Comparison of ENCODE assay signal across 9 cellular contexts in the genomic region with DNA sequence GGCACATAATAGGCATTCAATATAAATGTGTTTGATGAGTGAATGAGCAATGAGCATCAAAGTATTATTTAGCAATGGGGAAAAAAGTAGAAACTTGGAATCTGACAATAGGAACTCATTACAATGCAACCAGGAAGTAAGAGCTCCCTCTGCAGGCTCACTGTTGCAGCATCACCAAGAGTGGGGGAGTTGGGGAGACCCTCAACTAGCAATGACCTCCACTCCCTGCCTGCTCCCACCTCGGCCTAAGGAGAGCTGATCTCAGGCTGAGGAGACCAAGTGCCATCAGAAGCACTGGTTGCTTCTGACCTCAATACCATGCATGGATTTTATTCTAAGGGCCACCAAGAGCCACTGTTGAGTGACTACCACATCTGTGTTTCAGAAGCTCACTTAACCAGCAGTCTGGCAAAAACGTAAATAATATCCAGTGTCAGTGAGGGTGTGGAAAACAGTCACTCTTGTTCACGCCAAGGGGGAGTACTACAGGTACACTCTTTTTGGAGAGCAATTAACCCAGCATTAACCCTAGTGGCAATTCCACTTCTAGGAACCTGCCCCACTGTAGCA. TPM values are rescaled to one million over a fixed set of nuclear protein-coding genes. Genes with fewer than 3 reads are reported as not detected.
DNase-seq lines count a peak whose midpoint lies in the region; ATAC-seq and TF ChIP-seq lines count a peak whose summit lies in the region.
"Had no signal": no experiment of that assay in that cellular context is flagged by ENCODE, and none has a peak within 500 bp of the region (broad histone marks: within the 10 kb centered on the region; RNA-seq: fewer than 3 reads in every experiment).

No MANE protein-coding gene starts in this region.

- H2BK15ac ChIP-seq in IMR-90 (ENCODE audit: low read depth, low read length), result no peak overlapping the region

- WGBS in IMR-90 (ENCODE audit: extremely low coverage in 2 of 2, insufficient read length in 1 of 2), 2 experiments, result no CpG with 5 or more reads among the region's 3 CpGs

- dilution Hi-C loops in IMR-90 (cut with HindIII; ENCODE audit: low sequenced_read_pairs, unreplicated experiment), result no loop called here

- no peak for TF ChIP-seq POLR2A in IMR-90 (IDR thresholded peaks at IDR 0.05; ENCODE audit: low read depth, low read length)

- H2BK120ac ChIP-seq in IMR-90 (ENCODE audit: low read depth, low read length), result no peak overlapping the region

- H4K5ac ChIP-seq in IMR-90 (ENCODE audit: low read depth, low read length), result no peak overlapping the region

- H3K27ac Mint-ChIP-seq in brain, result peak overlapping the region in 2 of 5 experiments; percentile 12 to 34
- no peak overlapping the region for H3K27ac Mint-ChIP-seq in naive B cell
- H3K27ac Mint-ChIP-seq: activated naive CD8-positive, alpha-beta T cell had no signal

- H3K18ac ChIP-seq in IMR-90 (ENCODE audit: low read depth, low read length), result no peak overlapping the region

- peaks cover 15% of the 10 kb centered on the region for H3K36me3 Mint-ChIP-seq in brain
- H3K36me3 Mint-ChIP-seq in naive B cell, result no peaks in the 10 kb centered on the region

- H3K4me1 Mint-ChIP-seq in brain (peaks cover 87% of the 10 kb centered on the region), naive B cell (peaks cover 49 to 80% (median 59%) of the 10 kb centered on the region in 3 donors)

- peaks cover 62% of the 10 kb centered on the region for H3K9me1 ChIP-seq in IMR-90 (ENCODE audit: insufficient read depth, low read length)

- H3K9me3 ChIP-seq in IMR-90 (ENCODE audit: control insufficient read depth, insufficient read depth, low read length), result no peaks in the 10 kb centered on the region

- no peak overlapping the region for H2AK5ac ChIP-seq in IMR-90 (ENCODE audit: low read depth, low read length)

- in situ Hi-C loops in IMR-90 (cut with MboI; ENCODE audit: low sequenced_read_pairs), result no loop called here

- peaks cover 41% of the 10 kb centered on the region for H3K4me1 ChIP-seq in IMR-90 (ENCODE audit: control insufficient read depth, insufficient read depth, low read length)

- H2BK5ac ChIP-seq in IMR-90 (ENCODE audit: low read depth, low read length, poor library complexity, severe bottlenecking), result no peak overlapping the region

- peaks cover 100% of the 10 kb centered on the region for H4K20me1 ChIP-seq in IMR-90 (ENCODE audit: insufficient read depth, low read length)

- H4K8ac ChIP-seq in IMR-90 (ENCODE audit: low read depth in 2 of 2, low read length in 2 of 2), result no peak overlapping the region

- peak; percentile 48 for TF ChIP-seq CTCF in IMR-90 (conservative IDR thresholded peaks at IDR 0.05; ENCODE audit: low read depth, low read length)
- peak; percentile 39 to 57 for TF ChIP-seq CTCF in brain (conservative IDR thresholded peaks at IDR 0.05)

- no peak overlapping the region for H3K56ac ChIP-seq in IMR-90 (ENCODE audit: extremely low read depth, insufficient read depth, low read length)

- no peak overlapping the region for H2AFZ ChIP-seq in IMR-90 (replicated peaks; ENCODE audit: low read length, poor library complexity)

- intact Hi-C loops in IMR-90 (cut with micrococcal nuclease), result no loop called here

- BruUV-seq in IMR-90 (replicated peaks; lab: Mats Ljungman, UMichigan), result no TSS peak

- no peak overlapping the region for H3K9ac ChIP-seq in IMR-90 (ENCODE audit: low read depth, low read length)

- H4K91ac ChIP-seq in IMR-90 (ENCODE audit: insufficient read depth, low read depth, low read length), result no peak overlapping the region

- H3K14ac ChIP-seq in IMR-90 (replicated peaks; ENCODE audit: low read depth, low read length), result no peak overlapping the region

- H3K79me1 ChIP-seq in IMR-90 (ENCODE audit: low read depth in 1 of 2, low read length in 2 of 2), result peaks cover 6 to 88% of the 10 kb centered on the region in 2 experiments

- no peak overlapping the region for H3K23ac ChIP-seq in IMR-90 (ENCODE audit: low read depth, low read length)

- DNase-seq in ELF-1 (ENCODE audit: low read depth, low spot score) (peak; percentile 32), IMR-90 (no peak), naive B cell (peak; percentile 17), NCI-H774 (lab: John Stamatoyannopoulos, UW) (no peak)

- POLR2A ChIA-PET in IMR-90 (lab: Charles Lee; ENCODE audit: unreplicated experiment), result no interaction called here

- H3K4ac ChIP-seq in IMR-90 (ENCODE audit: low read depth, low read length), result no peak overlapping the region

- CTCF ChIA-PET in IMR-90 (lab: Yijun Ruan, JAX), result interaction anchor here (0.6 to 1.1 kb wide), 3 partner anchors 8 to 9 kb away, joined by 3 to 4 read pairs (median 3); no protein-coding TSS in a partner anchor

- H2AK9ac ChIP-seq in IMR-90 (replicated peaks; ENCODE audit: low read depth, low read length, poor library complexity), result peak overlapping the region; percentile 23

- no peak overlapping the region for H3K4me2 ChIP-seq in IMR-90 (ENCODE audit: low read depth, low read length)

- TF ChIP-seq RAD21 in IMR-90 (IDR thresholded peaks at IDR 0.05; ENCODE audit: low read length), result no peak

- ATAC-seq in IMR-90 (ENCODE audit: low read depth), result no peak
- peak; percentile 50 to 60 for ATAC-seq in naive B cell (ENCODE audit: low read depth in 2 of 2)
- no peak for ATAC-seq in HG02571 (IDR thresholded peaks at IDR 0.05; ENCODE audit: unreplicated experiment)
- no peak for ATAC-seq in HG02884 (IDR thresholded peaks at IDR 0.05; ENCODE audit: unreplicated experiment)

- no peaks in the 10 kb centered on the region for H3K27me3 Mint-ChIP-seq in brain
- no peaks in the 10 kb centered on the region for H3K27me3 Mint-ChIP-seq in naive B cell
- H3K27me3 Mint-ChIP-seq: activated naive CD8-positive, alpha-beta T cell had no signal

- no peak overlapping the region for H2BK20ac ChIP-seq in IMR-90 (ENCODE audit: low read depth, low read length)

- peaks cover 11% of the 10 kb centered on the region for H3K36me3 ChIP-seq in IMR-90 (ENCODE audit: control insufficient read depth, insufficient read depth, low read length)

- H3K9me3 Mint-ChIP-seq in brain (no peaks in the 10 kb centered on the region), naive B cell (peaks cover 0 to 1% (median 0%) of the 10 kb centered on the region in 7 donors)

- H3K4me3 Mint-ChIP-seq in brain (peak overlapping the region in 1 of 5 experiments; percentile 33), naive B cell (peak overlapping the region in 1 of 8 donors; percentile 14)
- H3K4me3 Mint-ChIP-seq: activated naive CD8-positive, alpha-beta T cell had no signal

- no peak overlapping the region for H3K27ac ChIP-seq in IMR-90 (ENCODE audit: insufficient read depth, low read length)
- H3K27ac ChIP-seq: SK-N-MC had no signal

- no peaks in the 10 kb centered on the region for H3K27me3 ChIP-seq in IMR-90 (ENCODE audit: control insufficient read depth, insufficient read depth, low read length)

- no peak overlapping the region for H3K4me3 ChIP-seq in IMR-90 (ENCODE audit: insufficient read depth, low read depth, low read length)
- H3K4me3 ChIP-seq: SK-N-MC had no signal

TF ChIP-seq in IMR-90, 13 proteins besides CTCF, POLR2A, EP300 and RAD21:
- TF ChIP-seq SMC3 (IDR thresholded peaks at IDR 0.05; ENCODE audit: low read depth, low read length) (no peak), BHLHE40 (IDR thresholded peaks at IDR 0.05; ENCODE audit: low read depth, low read length) (no peak), MXI1 (IDR thresholded peaks at IDR 0.05; ENCODE audit: borderline replicate concordance, low read depth, low read length) (no peak), RFX5 (IDR thresholded peaks at IDR 0.05; ENCODE audit: low read depth, low read length) (no peak), MAZ (IDR thresholded peaks at IDR 0.05; ENCODE audit: borderline replicate concordance, low read depth, low read length) (no peak), NFE2L2 (IDR thresholded peaks at IDR 0.05; ENCODE audit: low read depth, low read length) (no peak), CHD1 (IDR thresholded peaks at IDR 0.05; ENCODE audit: low read depth, low read length) (no peak), MAFK (IDR thresholded peaks at IDR 0.05; ENCODE audit: low read depth, low read length) (no peak), FOS (IDR thresholded peaks at IDR 0.05; ENCODE audit: low read depth, low read length) (no peak), CEBPB (IDR thresholded peaks at IDR 0.05; ENCODE audit: low read depth, low read length) (no peak), RCOR1 (IDR thresholded peaks at IDR 0.05; ENCODE audit: insufficient replicate concordance, low read length) (no peak)
- TF ChIP-seq, protein P1, sequence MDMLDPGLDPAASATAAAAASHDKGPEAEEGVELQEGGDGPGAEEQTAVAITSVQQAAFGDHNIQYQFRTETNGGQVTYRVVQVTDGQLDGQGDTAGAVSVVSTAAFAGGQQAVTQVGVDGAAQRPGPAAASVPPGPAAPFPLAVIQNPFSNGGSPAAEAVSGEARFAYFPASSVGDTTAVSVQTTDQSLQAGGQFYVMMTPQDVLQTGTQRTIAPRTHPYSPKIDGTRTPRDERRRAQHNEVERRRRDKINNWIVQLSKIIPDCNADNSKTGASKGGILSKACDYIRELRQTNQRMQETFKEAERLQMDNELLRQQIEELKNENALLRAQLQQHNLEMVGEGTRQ (IDR thresholded peaks at IDR 0.05; ENCODE audit: low read depth, low read length), result no peak
- TF ChIP-seq, protein P2, sequence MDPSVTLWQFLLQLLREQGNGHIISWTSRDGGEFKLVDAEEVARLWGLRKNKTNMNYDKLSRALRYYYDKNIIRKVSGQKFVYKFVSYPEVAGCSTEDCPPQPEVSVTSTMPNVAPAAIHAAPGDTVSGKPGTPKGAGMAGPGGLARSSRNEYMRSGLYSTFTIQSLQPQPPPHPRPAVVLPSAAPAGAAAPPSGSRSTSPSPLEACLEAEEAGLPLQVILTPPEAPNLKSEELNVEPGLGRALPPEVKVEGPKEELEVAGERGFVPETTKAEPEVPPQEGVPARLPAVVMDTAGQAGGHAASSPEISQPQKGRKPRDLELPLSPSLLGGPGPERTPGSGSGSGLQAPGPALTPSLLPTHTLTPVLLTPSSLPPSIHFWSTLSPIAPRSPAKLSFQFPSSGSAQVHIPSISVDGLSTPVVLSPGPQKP (IDR thresholded peaks at IDR 0.05; ENCODE audit: borderline replicate concordance, low read depth, low read length), result no peak

RNA-seq across cellular contexts. Expression of a gene that starts 8.0 kb away (rescaled TPM):
- total RNA-seq in IMR-90 (2012; rRNA removed), result 365 and 423 TPM in 2 replicates
- polyA plus RNA-seq in IMR-90 (2012; rRNA removed) (242 and 289 TPM in 2 replicates), brain (ENCODE audit: insufficient read depth, low read depth, low replicate concordance) (174 TPM), naive B cell (ENCODE audit: low read depth in 6 of 6) (10 to 100 TPM; 76.4 to 88.7 (median 79.2) TPM)
- 103 and 148 TPM in 2 replicates for polyA plus RNA-seq in IMR-90 (2012; cell fraction: cytosol; rRNA removed)
- 46.1 and 144 TPM in 2 replicates for polyA plus RNA-seq in IMR-90 (2012; cell fraction: nucleus; rRNA removed; ENCODE audit: low replicate concordance)

RNA-seq across cellular contexts. Expression of a gene that starts 28.3 kb away (rescaled TPM):
- 35.1 and 54.2 TPM in 2 replicates for total RNA-seq in IMR-90 (2012; rRNA removed)
- polyA plus RNA-seq in IMR-90 (2012; rRNA removed), result 64.5 and 73.5 TPM in 2 replicates
- 35.0 and 205 TPM in 2 replicates for polyA plus RNA-seq in IMR-90 (2012; cell fraction: cytosol; rRNA removed)
- 37.9 and 38.3 TPM in 2 replicates for polyA plus RNA-seq in IMR-90 (2012; cell fraction: nucleus; rRNA removed; ENCODE audit: low replicate concordance)
- polyA plus RNA-seq in brain (ENCODE audit: insufficient read depth, low read depth, low replicate concordance), result 28.7 TPM
- 10 to 100 TPM; 37.2 to 44.3 (median 41.2) TPM for polyA plus RNA-seq in naive B cell (ENCODE audit: low read depth in 6 of 6)

Comparison
In these comparisons a context has a peak if more than half of its experiments do, and no peak if none do; other contexts are left out.
1. DNase-seq: peak in ELF-1 (single experiment) and naive B cell (single experiment); none in IMR-90 (single experiment) and NCI-H774 (single experiment).
2. ATAC-seq: peak in naive B cell (2 of 2); none in IMR-90 (single experiment), HG02571 (single experiment) and HG02884 (single experiment).